6 cellular contexts compared by ENCODE assay signal in genomic region chr6:80091506-80091905, GRCh38.
"Had no signal": no experiment of that assay in that cellular context is flagged by ENCODE, and none has a peak within 500 bp of the region (broad histone marks: within the 10 kb centered on the region; RNA-seq: fewer than 3 reads in every experiment).

No MANE protein-coding gene starts in this region.

- H3K4me3 Mint-ChIP-seq: GM23338, HFFc6, IgD-negative memory B cell had no signal

- H3K27ac Mint-ChIP-seq: GM23338, HFFc6, IgD-negative memory B cell had no signal

- DNase-seq: H7, HFFc6 had no signal

- H3K36me3 Mint-ChIP-seq: IgD-negative memory B cell had no signal

- H3K9me3 Mint-ChIP-seq: GM23338, HFFc6, IgD-negative memory B cell had no signal

- H3K4me1 Mint-ChIP-seq: GM23338, IgD-negative memory B cell had no signal

- ATAC-seq: GM23338, HCT116, HepG2 had no signal
